In genomic region chr12:119589087-119589486, GRCh38 we compare ENCODE assay signal across 19 cellular contexts. TPM values are rescaled to one million over a fixed set of nuclear protein-coding genes. Genes with fewer than 3 reads are reported as not detected.
A peak's percentile ranks its signal among the peaks of the same experiment; 100 is the strongest.
DNase-seq lines count a peak whose midpoint lies in the region; ATAC-seq and TF ChIP-seq lines count a peak whose summit lies in the region.
"Had no signal": no experiment of that assay in that cellular context is flagged by ENCODE, and none has a peak within 500 bp of the region (broad histone marks: within the 10 kb centered on the region; RNA-seq: fewer than 3 reads in every experiment).

No MANE protein-coding gene starts in this region.

- WGBS in gastroesophageal sphincter (ENCODE audit: low coverage in 1 of 2), 2 donors = 73 to 80% methylated on average over 1 of the region's 1 CpG

- no peak overlapping the region for H3K27ac ChIP-seq in gastroesophageal sphincter
- H3K27ac ChIP-seq: epithelial cell of prostate, lower lobe of right lung, stomach, WERI-Rb-1 had no signal

- no peak for TF ChIP-seq EP300 in gastroesophageal sphincter (IDR thresholded peaks at IDR 0.05)

- no peaks in the 10 kb centered on the region for H3K36me3 ChIP-seq in gastroesophageal sphincter
- H3K36me3 ChIP-seq: lower lobe of right lung, stomach, WERI-Rb-1 had no signal

- in situ Hi-C loops in astrocyte of the spinal cord (cut with HindIII; ENCODE audit: low sequenced_read_pairs) = no loop called here

- peaks cover 57% of the 10 kb centered on the region for H3K27me3 Mint-ChIP-seq in stimulated activated naive CD8-positive, alpha-beta T cell treated with anti-CD3 and anti-CD28 coated beads, Interleukin-15, amount 100 ng/mL, for 72 hours

- H3K27me3 ChIP-seq in gastroesophageal sphincter = peaks cover 48% of the 10 kb centered on the region

- peak; percentile 23 for ATAC-seq in stimulated activated naive CD8-positive, alpha-beta T cell treated with anti-CD3 and anti-CD28 coated beads, Interleukin-15, amount 100 ng/mL, for 72 hours
- no peak for ATAC-seq in stimulated activated naive CD8-positive, alpha-beta T cell treated with anti-CD3 and anti-CD28 coated beads, Interleukin-15, Interleukin-2, amounts not matched to agents 100 U/mL and 50 U/mL, for 24 hours
- ATAC-seq in gastroesophageal sphincter (peak; percentile 50), left colon (no peak), GM18502 (IDR thresholded peaks at IDR 0.05; ENCODE audit: poor library complexity, unreplicated experiment) (no peak), GM21786 (IDR thresholded peaks at IDR 0.05; ENCODE audit: unreplicated experiment) (no peak), HG03469 (IDR thresholded peaks at IDR 0.05; ENCODE audit: unreplicated experiment) (no peak)
- ATAC-seq: activated CD8-positive, alpha-beta T cell treated with anti-CD3 and anti-CD28 coated beads, Interleukin-2, amount 10 ng/mL, durations not matched to agents 7 days and 5 days; lower lobe of right lung; natural killer cell; PC-3; SK-N-SH treated with all-trans-retinoic acid at 6 μM for 48 hours had no signal

- H3K9me3 Mint-ChIP-seq in stimulated activated naive CD8-positive, alpha-beta T cell treated with anti-CD3 and anti-CD28 coated beads, Interleukin-15, amount 100 ng/mL, for 72 hours = no peaks in the 10 kb centered on the region
- H3K9me3 Mint-ChIP-seq: natural killer cell had no signal

- intact Hi-C loops in left colon (cut with DNase I, micrococcal nuclease) = no loop called here

- no peak for TF ChIP-seq CTCF in astrocyte of the spinal cord (IDR thresholded peaks at IDR 0.05; ENCODE audit: low read depth, low read length)
- TF ChIP-seq CTCF in gastroesophageal sphincter (IDR thresholded peaks at IDR 0.05) = no peak

- no peak overlapping the region for H3K4me3 Mint-ChIP-seq in stimulated activated naive CD8-positive, alpha-beta T cell treated with anti-CD3 and anti-CD28 coated beads, Interleukin-15, amount 100 ng/mL, for 72 hours
- H3K4me3 Mint-ChIP-seq: activated CD8-positive, alpha-beta T cell treated with anti-CD3 and anti-CD28 coated beads, Interleukin-2, amount 10 ng/mL, durations not matched to agents 7 days and 5 days; natural killer cell had no signal

- H3K4me3 ChIP-seq in astrocyte of the spinal cord (ENCODE audit: low read depth, low read length) (no peak overlapping the region), gastroesophageal sphincter (no peak overlapping the region)
- H3K4me3 ChIP-seq: lower lobe of right lung, stomach had no signal

- DNase-seq in stimulated activated naive CD8-positive, alpha-beta T cell treated with anti-CD3 and anti-CD28 coated beads, Interleukin-15, amount 100 ng/mL, for 72 hours = no peak
- no peak for DNase-seq in stimulated activated naive CD8-positive, alpha-beta T cell treated with anti-CD3 and anti-CD28 coated beads, Interleukin-15, Interleukin-2, amounts not matched to agents 100 U/mL and 50 U/mL, for 24 hours
- peak; percentile 26 for DNase-seq in astrocyte of the spinal cord (ENCODE audit: low read depth, low spot score)
- DNase-seq in left colon = no peak
- DNase-seq: activated CD8-positive, alpha-beta T cell treated with anti-CD3 and anti-CD28 coated beads, Interleukin-2, amount 10 ng/mL, durations not matched to agents 7 days and 5 days; lower lobe of right lung; natural killer cell; NCI-H1694 treated with DMSO at 0.1 percent for 48 hours; NCI-H510A; PC-3; posterior cingulate gyrus; stomach; WERI-Rb-1 had no signal

- no peak overlapping the region for H3K27ac Mint-ChIP-seq in stimulated activated naive CD8-positive, alpha-beta T cell treated with anti-CD3 and anti-CD28 coated beads, Interleukin-15, amount 100 ng/mL, for 72 hours
- H3K27ac Mint-ChIP-seq: activated CD8-positive, alpha-beta T cell treated with anti-CD3 and anti-CD28 coated beads, Interleukin-2, amount 10 ng/mL, durations not matched to agents 7 days and 5 days; natural killer cell had no signal

- peaks cover 5% of the 10 kb centered on the region for H3K4me1 Mint-ChIP-seq in stimulated activated naive CD8-positive, alpha-beta T cell treated with anti-CD3 and anti-CD28 coated beads, Interleukin-15, amount 100 ng/mL, for 72 hours

- no peak for TF ChIP-seq POLR2A in gastroesophageal sphincter (IDR thresholded peaks at IDR 0.05)

- no peaks in the 10 kb centered on the region for H3K9me3 ChIP-seq in gastroesophageal sphincter
- H3K9me3 ChIP-seq: lower lobe of right lung, stomach had no signal

- H3K4me1 ChIP-seq in gastroesophageal sphincter = peaks cover 0 to 7% (median 0%) of the 10 kb centered on the region in 3 donors
- H3K4me1 ChIP-seq: lower lobe of right lung had no signal

RNA-seq across cellular contexts. Expression of gene TMEM233, which starts 4.5 kb away (rescaled TPM):
- total RNA-seq in gastroesophageal sphincter = under 1 TPM in 2 of 4 donors, not detected in 2; 0.31 to 0.57 TPM
- under 1 TPM; 0.08 to 0.52 TPM for total RNA-seq in left colon
- total RNA-seq: activated CD8-positive, alpha-beta T cell treated with anti-CD3 and anti-CD28 coated beads, Interleukin-2, amount 10 ng/mL, durations not matched to agents 7 days and 5 days; natural killer cell; PC-3 had no signal

Comparison
In these comparisons a context has a peak if more than half of its experiments do, and no peak if none do; other contexts are left out.
1. ATAC-seq: peak in stimulated activated naive CD8-positive, alpha-beta T cell treated with anti-CD3 and anti-CD28 coated beads, Interleukin-15, amount 100 ng/mL, for 72 hours (single experiment) and gastroesophageal sphincter (single experiment); none in stimulated activated naive CD8-positive, alpha-beta T cell treated with anti-CD3 and anti-CD28 coated beads, Interleukin-15, Interleukin-2, amounts not matched to agents 100 U/mL and 50 U/mL, for 24 hours (single experiment), left colon (single experiment), GM18502 (single experiment), GM21786 (single experiment) and HG03469 (single experiment).